20 cellular contexts compared by ENCODE assay signal in the genomic region with DNA sequence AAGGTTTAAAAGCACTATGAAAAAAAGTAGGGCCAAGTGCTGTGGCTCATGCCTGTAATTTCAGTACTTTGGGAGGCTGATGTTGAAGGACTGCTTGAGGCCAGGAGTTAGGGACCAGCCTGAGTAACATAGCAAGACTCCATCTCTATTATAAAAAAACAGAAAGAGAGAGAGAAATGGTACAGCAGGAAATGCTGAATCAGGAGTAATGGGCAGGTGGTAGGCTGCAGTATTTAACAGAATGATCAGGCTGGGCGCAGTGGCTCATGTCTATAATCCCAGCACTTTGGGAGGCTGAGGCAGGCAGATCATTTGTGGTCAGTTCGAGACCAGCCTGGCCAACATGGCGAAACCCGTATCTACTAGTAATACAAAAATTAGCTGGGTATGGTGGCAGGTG. TPM values are rescaled to one million over a fixed set of nuclear protein-coding genes. Genes with fewer than 3 reads are reported as not detected.
DNase-seq lines count a peak whose midpoint lies in the region; ATAC-seq, FAIRE-seq and TF ChIP-seq lines count a peak whose summit lies in the region.
"Had no signal": no experiment of that assay in that cellular context is flagged by ENCODE, and none has a peak within 500 bp of the region (broad histone marks: within the 10 kb centered on the region; RNA-seq: fewer than 3 reads in every experiment).

No MANE protein-coding gene starts in this region.

- H2AFZ ChIP-seq in HepG2 (ENCODE audit: low read length) = no peak overlapping the region
- H2AFZ ChIP-seq in IMR-90 (replicated peaks; ENCODE audit: low read length, poor library complexity) = no peak overlapping the region

- WGBS in HepG2 (ENCODE audit: low lambda C conversion rate) = 79% methylated on average over 4 of the region's 4 CpGs
- 100% methylated on average over 1 of the region's 4 CpGs for WGBS in right lobe of liver (ENCODE audit: insufficient coverage, low coverage, low lambda C conversion rate, missing lambda C conversion rate)
- WGBS in IMR-90 (ENCODE audit: extremely low coverage in 2 of 2, insufficient read length in 1 of 2), 2 experiments = 100% methylated on average over 1 of the region's 4 CpGs; no CpG with 5 or more reads in 1 of the 2 experiments

- H2AK9ac ChIP-seq in IMR-90 (replicated peaks; ENCODE audit: low read depth, low read length, poor library complexity) = no peak overlapping the region

- no peaks in the 10 kb centered on the region for H3K9me1 ChIP-seq in IMR-90 (ENCODE audit: insufficient read depth, low read length)

- no peak overlapping the region for H3K4ac ChIP-seq in IMR-90 (ENCODE audit: low read depth, low read length)

- FAIRE-seq in HepG2 (lab: Jason Lieb, UNC) = no peak
- FAIRE-seq: A204.1, D721Med, G401.6, GM12891, GM19239 had no signal

- H3K9ac ChIP-seq in HepG2 (ENCODE audit: insufficient read depth, low read depth, low read length) (no peak overlapping the region), IMR-90 (ENCODE audit: low read depth, low read length) (no peak overlapping the region)
- H3K9ac ChIP-seq: BLaER1 treated with 17β-estradiol and CSF1 and Interleukin-3, amounts not matched to agents 10 nM and 100 nM had no signal

- dilution Hi-C loops in IMR-90 (cut with HindIII; ENCODE audit: low sequenced_read_pairs, unreplicated experiment) = no loop called here

- in situ Hi-C loops in HepG2 (cut with HindIII; ENCODE audit: extremely low pct_ligation_motif_present, low pct_unique_long_range_greater_than_20kb) (no loop called here), IMR-90 (cut with MboI; ENCODE audit: low sequenced_read_pairs) (no loop called here)

- no peak overlapping the region for H2BK15ac ChIP-seq in IMR-90 (ENCODE audit: low read depth, low read length)

- H2AK5ac ChIP-seq in IMR-90 (ENCODE audit: low read depth, low read length) = no peak overlapping the region

- H4K20me1 ChIP-seq in HepG2 (ENCODE audit: insufficient read depth, low read length) (no peaks in the 10 kb centered on the region), IMR-90 (ENCODE audit: insufficient read depth, low read length) (no peaks in the 10 kb centered on the region)
- H4K20me1 ChIP-seq: BLaER1 treated with 17β-estradiol and CSF1 and Interleukin-3, amounts not matched to agents 10 nM and 100 nM had no signal

- H3K4me3 ChIP-seq in HepG2 (replicated peaks in 1 of 3; ENCODE audit: insufficient read depth in 1 of 3, low read depth in 2 of 3, low read length in 3 of 3) (no peak overlapping the region), right lobe of liver (no peak overlapping the region), IMR-90 (ENCODE audit: insufficient read depth, low read depth, low read length) (no peak overlapping the region)
- H3K4me3 ChIP-seq: BLaER1 treated with 17β-estradiol and CSF1 and Interleukin-3, amounts not matched to agents 10 nM and 100 nM had no signal

- TF ChIP-seq RAD21 in HepG2 (CRISPR knock-in tag; IDR thresholded peaks at IDR 0.05) = no peak
- no peak for TF ChIP-seq RAD21 in IMR-90 (IDR thresholded peaks at IDR 0.05; ENCODE audit: low read length)

- H2BK20ac ChIP-seq in IMR-90 (ENCODE audit: low read depth, low read length) = no peak overlapping the region

- H3K4me2 ChIP-seq in HepG2 (ENCODE audit: low read depth, low read length) (no peak overlapping the region), IMR-90 (ENCODE audit: low read depth, low read length) (no peak overlapping the region)
- H3K4me2 ChIP-seq: BLaER1 treated with 17β-estradiol and CSF1 and Interleukin-3, amounts not matched to agents 10 nM and 100 nM had no signal

- H3K4me1 ChIP-seq in HepG2 (ENCODE audit: insufficient read depth, low read length) (peaks cover 40% of the 10 kb centered on the region), right lobe of liver (peaks cover 0 to 11% (median 3%) of the 10 kb centered on the region in 4 donors), IMR-90 (ENCODE audit: control insufficient read depth, insufficient read depth, low read length) (no peaks in the 10 kb centered on the region)
- H3K4me1 ChIP-seq: BLaER1 treated with 17β-estradiol and CSF1 and Interleukin-3, amounts not matched to agents 10 nM and 100 nM; Caco-2 had no signal

- H3K79me2 ChIP-seq in HepG2 (ENCODE audit: insufficient read depth, low read length) = no peaks in the 10 kb centered on the region

- POLR2A ChIA-PET in HepG2 (lab: Yijun Ruan, JAX) (interaction anchor here (1.0 kb wide), 1 partner anchor 23 kb away, joined by 3 read pairs; no protein-coding TSS in a partner anchor), IMR-90 (lab: Charles Lee; ENCODE audit: unreplicated experiment) (no interaction called here)

- intact Hi-C loops in HepG2 (cut with micrococcal nuclease; ENCODE audit: unreplicated experiment) (no loop called here), right lobe of liver (cut with DNase I) (no loop called here), IMR-90 (cut with micrococcal nuclease) (no loop called here)

- H3K27ac ChIP-seq in HepG2 (ENCODE audit: extremely low read length, insufficient read depth, low read length) = no peak overlapping the region
- no peak overlapping the region for H3K27ac ChIP-seq in right lobe of liver
- H3K27ac ChIP-seq in IMR-90 (ENCODE audit: insufficient read depth, low read length) = no peak overlapping the region
- H3K27ac ChIP-seq: BLaER1 treated with 17β-estradiol and CSF1 and Interleukin-3, amounts not matched to agents 10 nM and 100 nM; C4-2B had no signal

- no peak overlapping the region for H3K23ac ChIP-seq in IMR-90 (ENCODE audit: low read depth, low read length)

- no peak overlapping the region for H3K56ac ChIP-seq in IMR-90 (ENCODE audit: extremely low read depth, insufficient read depth, low read length)

- H3K18ac ChIP-seq in IMR-90 (ENCODE audit: low read depth, low read length) = no peak overlapping the region

- TF ChIP-seq CTCF in HepG2 (CRISPR knock-in tag; IDR thresholded peaks at IDR 0.05) (no peak), right lobe of liver (IDR thresholded peaks at IDR 0.05) (no peak), IMR-90 (conservative IDR thresholded peaks at IDR 0.05; ENCODE audit: low read depth, low read length) (no peak)

- TF ChIP-seq EP300 in HepG2 (IDR thresholded peaks at IDR 0.05; ENCODE audit: low read depth in 2 of 2, low read length in 2 of 2) = no peak
- no peak for TF ChIP-seq EP300 in HepG2 (CRISPR knock-in tag; IDR thresholded peaks at IDR 0.05; ENCODE audit: borderline replicate concordance)

- no peak overlapping the region for H4K8ac ChIP-seq in IMR-90 (ENCODE audit: low read depth in 2 of 2, low read length in 2 of 2)

- CTCF ChIA-PET in HepG2 (lab: Yijun Ruan, JAX; ENCODE audit: low intra/inter-chr PET ratio, low total read pairs) (no interaction called here), IMR-90 (lab: Yijun Ruan, JAX) (no interaction called here)

- no peak overlapping the region for H3K14ac ChIP-seq in IMR-90 (replicated peaks; ENCODE audit: low read depth, low read length)

- H4K5ac ChIP-seq in IMR-90 (ENCODE audit: low read depth, low read length) = no peak overlapping the region

- no peak overlapping the region for H2BK5ac ChIP-seq in IMR-90 (ENCODE audit: low read depth, low read length, poor library complexity, severe bottlenecking)

- H3K9me3 ChIP-seq in HepG2 (ENCODE audit: low read length) = no peaks in the 10 kb centered on the region
- H3K9me3 ChIP-seq in right lobe of liver = no peaks in the 10 kb centered on the region
- H3K9me3 ChIP-seq in IMR-90 (ENCODE audit: control insufficient read depth, insufficient read depth, low read length) = no peaks in the 10 kb centered on the region
- H3K9me3 ChIP-seq: BLaER1 treated with 17β-estradiol and CSF1 and Interleukin-3, amounts not matched to agents 10 nM and 100 nM; Caco-2 had no signal

- no peak overlapping the region for H2BK120ac ChIP-seq in IMR-90 (ENCODE audit: low read depth, low read length)

- H3K79me1 ChIP-seq in IMR-90 (ENCODE audit: low read depth in 1 of 2, low read length in 2 of 2) = no peaks in the 10 kb centered on the region

- H4K91ac ChIP-seq in IMR-90 (ENCODE audit: insufficient read depth, low read depth, low read length) = no peak overlapping the region

- ATAC-seq in HepG2 (no peak), right lobe of liver (no peak), IMR-90 (ENCODE audit: low read depth) (no peak)
- ATAC-seq: CD8-positive, alpha-beta T cell had no signal

- no peak for TF ChIP-seq POLR2A in HepG2 (IDR thresholded peaks at IDR 0.05; ENCODE audit: insufficient read depth in 1 of 2, low read depth in 2 of 2, low read length in 2 of 2)
- no peak for TF ChIP-seq POLR2A in right lobe of liver (IDR thresholded peaks at IDR 0.05)
- TF ChIP-seq POLR2A in IMR-90 (IDR thresholded peaks at IDR 0.05; ENCODE audit: low read depth, low read length) = no peak

- H3K27me3 ChIP-seq in HepG2 (ENCODE audit: control insufficient read depth in 1 of 2, insufficient read depth in 2 of 2, low read length in 2 of 2) (no peaks in the 10 kb centered on the region), right lobe of liver (no peaks in the 10 kb centered on the region), IMR-90 (ENCODE audit: control insufficient read depth, insufficient read depth, low read length) (no peaks in the 10 kb centered on the region; the same call in 1 of the 2 replicates)
- H3K27me3 ChIP-seq: BLaER1 treated with 17β-estradiol and CSF1 and Interleukin-3, amounts not matched to agents 10 nM and 100 nM had no signal

- BruUV-seq in HepG2 (replicated peaks; lab: Mats Ljungman, UMichigan) = no TSS peak
- no TSS peak for BruUV-seq in IMR-90 (replicated peaks; lab: Mats Ljungman, UMichigan)

- DNase-seq in HepG2 (ENCODE audit: low spot score) = no peak
- no peak for DNase-seq in right lobe of liver
- DNase-seq in IMR-90 = no peak
- DNase-seq in NCI-H1436 treated with DMSO at 0.1 percent for 48 hours (lab: John Stamatoyannopoulos, UW) = no peak
- DNase-seq in NOMO-1 (lab: John Stamatoyannopoulos, UW; ENCODE audit: unreplicated experiment in 2 of 2) = no peak
- DNase-seq: 8988T; AML-193; Caco-2; Calu3; CD4-positive, alpha-beta T cell; CD8-positive, alpha-beta T cell; DMS79 treated with DMSO at 0.1 percent for 48 hours; GF-D8 had no signal

- H3K36me3 ChIP-seq in HepG2 (replicated peaks in 1 of 2; ENCODE audit: control insufficient read depth in 1 of 2, insufficient read depth in 2 of 2, low read length in 2 of 2) = no peaks in the 10 kb centered on the region
- H3K36me3 ChIP-seq in right lobe of liver = no peaks in the 10 kb centered on the region
- no peaks in the 10 kb centered on the region for H3K36me3 ChIP-seq in IMR-90 (ENCODE audit: control insufficient read depth, insufficient read depth, low read length)
- H3K36me3 ChIP-seq: BLaER1 treated with 17β-estradiol and CSF1 and Interleukin-3, amounts not matched to agents 10 nM and 100 nM had no signal

RNA-seq across cellular contexts. Expression of gene SCD, which starts 49.6 kb away (rescaled TPM):
- total RNA-seq in HepG2 (2016; rRNA removed; fragmentation: Illumina TruSeq; extraction: Trizol) = 338 and 492 TPM in 2 replicates
- total RNA-seq in HepG2 (2016; cell fraction: cytosol; rRNA removed; fragmentation: Illumina TruSeq; extraction: Trizol; ENCODE audit: low read depth) = 31.9 and 37.2 TPM in 2 replicates
- 303 and 473 TPM in 2 replicates for total RNA-seq in HepG2 (2016; cell fraction: insoluble cytoplasmic fraction; rRNA removed; fragmentation: Illumina TruSeq; extraction: Trizol)
- total RNA-seq in HepG2 (2016; cell fraction: membrane; rRNA removed; fragmentation: Illumina TruSeq; extraction: Trizol) = 175 and 195 TPM in 2 replicates
- 532 and 631 TPM in 2 replicates for total RNA-seq in HepG2 (2016; cell fraction: nucleus; rRNA removed; fragmentation: Illumina TruSeq; extraction: Trizol)
- 512 and 596 TPM in 2 replicates for polyA plus RNA-seq in HepG2 (2011; rRNA removed)
- polyA plus RNA-seq in HepG2 (2011; cell fraction: cytosol; rRNA removed) = 368 and 565 TPM in 2 replicates
- polyA plus RNA-seq in HepG2 (2011; cell fraction: nucleus; rRNA removed) = 147 and 228 TPM in 2 replicates
- polyA plus RNA-seq in HepG2 (2012) = 585 and 769 TPM in 2 replicates
- polyA plus RNA-seq in HepG2 (2016; cell fraction: cytosol; fragmentation: Illumina TruSeq; extraction: Trizol; ENCODE audit: low read depth) = 36.1 and 38.4 TPM in 2 replicates
- polyA plus RNA-seq in HepG2 (2016; cell fraction: insoluble cytoplasmic fraction; fragmentation: Illumina TruSeq; extraction: Trizol; ENCODE audit: low read depth) = 315 and 357 TPM in 2 replicates
- polyA plus RNA-seq in HepG2 (2016; cell fraction: membrane; fragmentation: Illumina TruSeq; extraction: Trizol; ENCODE audit: low read depth) = 107 and 124 TPM in 2 replicates
- polyA plus RNA-seq in HepG2 (2016; cell fraction: nucleus; fragmentation: Illumina TruSeq; extraction: Trizol; ENCODE audit: insufficient read depth, low read depth) = 708 and 740 TPM in 2 replicates
- polyA minus RNA-seq in HepG2 (2011; rRNA and poly(A)+ RNA removed; ENCODE audit: low replicate concordance) = 748 and 1,007 TPM in 2 replicates
- polyA minus RNA-seq in HepG2 (2011; cell fraction: cytosol; rRNA and poly(A)+ RNA removed) = 527 and 633 TPM in 2 replicates
- polyA minus RNA-seq in HepG2 (2011; cell fraction: nucleus; rRNA and poly(A)+ RNA removed) = 165 and 293 TPM in 2 replicates
- total RNA-seq in right lobe of liver = 100 to 1,000 TPM in 4 of 6 experiments, 10 to 100 TPM in 2; 38.3 to 599 (median 220) TPM
- total RNA-seq in IMR-90 (2012; rRNA removed) = 49.2 and 50.7 TPM in 2 replicates
- polyA plus RNA-seq in IMR-90 (2012; rRNA removed) = 56.6 and 65.1 TPM in 2 replicates
- polyA plus RNA-seq in IMR-90 (2012; cell fraction: cytosol; rRNA removed) = 31.2 and 34.4 TPM in 2 replicates
- polyA plus RNA-seq in IMR-90 (2012; cell fraction: nucleus; rRNA removed; ENCODE audit: low replicate concordance) = 9.7 and 25.2 TPM in 2 replicates
